In the genomic region with DNA sequence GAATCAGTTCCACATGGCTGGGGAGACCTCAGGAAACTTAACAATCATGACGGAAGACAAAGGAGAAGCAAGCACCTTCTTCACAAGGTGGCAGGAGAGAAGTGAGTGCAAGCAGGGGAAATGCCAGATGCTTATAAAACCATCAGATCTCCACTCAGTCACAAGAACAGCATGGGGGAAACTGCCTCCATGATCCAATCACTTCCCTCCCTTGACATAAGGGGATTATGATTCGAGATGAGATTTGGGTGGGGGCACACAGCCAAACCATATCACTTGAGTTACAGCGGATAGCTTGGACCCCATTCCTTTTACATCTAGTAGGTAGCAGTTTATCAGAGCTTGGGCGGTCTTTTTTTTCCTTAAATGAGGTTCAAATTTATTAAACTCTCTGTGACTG, we compare ENCODE assay signal across 15 cellular contexts. TPM values are rescaled to one million over a fixed set of nuclear protein-coding genes. Genes with fewer than 3 reads are reported as not detected.
A peak's percentile ranks its signal among the peaks of the same experiment; 100 is the strongest.
DNase-seq lines count a peak whose midpoint lies in the region.
"Had no signal": no experiment of that assay in that cellular context is flagged by ENCODE, and none has a peak within 500 bp of the region (broad histone marks: within the 10 kb centered on the region; RNA-seq: fewer than 3 reads in every experiment).

No MANE protein-coding gene starts in this region.

- H3K56ac ChIP-seq in mesendoderm (ENCODE audit: low read length), result no peak overlapping the region

- no peak overlapping the region for H3K4ac ChIP-seq in mesendoderm (ENCODE audit: low read depth, low read length)

- H3K36me3 Mint-ChIP-seq in activated T-cell treated with anti-CD3 and anti-CD28 coated beads, Interleukin-2, amount 50 U/mL, for 24 hours (ENCODE audit: low read depth), result no peaks in the 10 kb centered on the region
- H3K36me3 Mint-ChIP-seq: CD4-positive, alpha-beta memory T cell had no signal

- peaks cover 13% of the 10 kb centered on the region for H3K4me1 ChIP-seq in mesendoderm (ENCODE audit: control insufficient read depth, low read depth, low read length)

- H3K9ac ChIP-seq in mesendoderm (ENCODE audit: low read length), result no peak overlapping the region

- DNase-seq in DMS 273 (lab: John Stamatoyannopoulos, UW; ENCODE audit: unreplicated experiment), result peak; percentile 37
- DNase-seq in DMS 273 treated with DMSO at 0.1 percent for 48 hours (lab: John Stamatoyannopoulos, UW), result no peak
- DNase-seq in NCI-H82 treated with DMSO at 0.1 percent for 48 hours (lab: John Stamatoyannopoulos, UW; ENCODE audit: unreplicated experiment), result peak; percentile 84
- peak; percentile 86 for DNase-seq in mesendoderm
- no peak for DNase-seq in NCI-H2107 (lab: John Stamatoyannopoulos, UW)
- DNase-seq in NCI-H1092 (lab: John Stamatoyannopoulos, UW), result no peak
- no peak for DNase-seq in foreskin melanocyte
- DNase-seq in activated T-cell treated with anti-CD3 and anti-CD28 coated beads, Interleukin-2, amount 50 U/mL, for 24 hours, result no peak
- DNase-seq: CD4-positive, alpha-beta memory T cell; NCI-H1417 treated with DMSO at 0.1 percent for 48 hours; NCI-H1930; NCI-H345; NCI-H526 treated with DMSO at 0.1 percent for 48 hours had no signal

- H2AK5ac ChIP-seq in mesendoderm (ENCODE audit: low read length), result no peak overlapping the region

- no peak overlapping the region for H3K4me3 Mint-ChIP-seq in activated T-cell treated with anti-CD3 and anti-CD28 coated beads, Interleukin-2, amount 50 U/mL, for 24 hours
- H3K4me3 Mint-ChIP-seq: B cell; CD4-positive, alpha-beta memory T cell had no signal

- no peak overlapping the region for H3K4me2 ChIP-seq in mesendoderm (ENCODE audit: low read length)

- peaks cover 7% of the 10 kb centered on the region for H3K79me1 ChIP-seq in mesendoderm (ENCODE audit: low read length)

- no peak overlapping the region for H2BK120ac ChIP-seq in mesendoderm (ENCODE audit: low read depth, low read length)

- H3K27ac Mint-ChIP-seq in activated T-cell treated with anti-CD3 and anti-CD28 coated beads, Interleukin-2, amount 50 U/mL, for 24 hours, result no peak overlapping the region
- H3K27ac Mint-ChIP-seq: B cell; CD4-positive, alpha-beta memory T cell had no signal

- no peak overlapping the region for H2BK5ac ChIP-seq in mesendoderm (ENCODE audit: low read length)

- H3K79me2 ChIP-seq in mesendoderm (ENCODE audit: control insufficient read depth, insufficient read depth, low read length), result peaks cover 66% of the 10 kb centered on the region

- no peak overlapping the region for H3K18ac ChIP-seq in mesendoderm (ENCODE audit: low read length)

- H3K9me3 Mint-ChIP-seq in activated T-cell treated with anti-CD3 and anti-CD28 coated beads, Interleukin-2, amount 50 U/mL, for 24 hours, result no peaks in the 10 kb centered on the region
- H3K9me3 Mint-ChIP-seq: CD4-positive, alpha-beta memory T cell had no signal

- peaks cover 21% of the 10 kb centered on the region for H3K27me3 Mint-ChIP-seq in activated T-cell treated with anti-CD3 and anti-CD28 coated beads, Interleukin-2, amount 50 U/mL, for 24 hours

- H4K5ac ChIP-seq in mesendoderm (ENCODE audit: low read length), result no peak overlapping the region

- no peak overlapping the region for H3K27ac ChIP-seq in mesendoderm (ENCODE audit: low read depth, low read length)
- H3K27ac ChIP-seq: 22Rv1 had no signal

- no peak overlapping the region for H3K4me3 ChIP-seq in mesendoderm (ENCODE audit: low read length)

- no peak overlapping the region for H4K8ac ChIP-seq in mesendoderm (ENCODE audit: low read depth, low read length)

- H3K27me3 ChIP-seq in mesendoderm (ENCODE audit: insufficient read depth, low read length, poor library complexity), result no peaks in the 10 kb centered on the region

- no peak overlapping the region for H2BK15ac ChIP-seq in mesendoderm (replicated peaks; ENCODE audit: low read depth)

- no peaks in the 10 kb centered on the region for H3K36me3 ChIP-seq in mesendoderm (ENCODE audit: control insufficient read depth, insufficient read depth, low read length)

- no CpG with 5 or more reads among the region's 4 CpGs for WGBS in mesendoderm (ENCODE audit: extremely low coverage, insufficient coverage, low lambda C conversion rate)

- no peak overlapping the region for H3K23ac ChIP-seq in mesendoderm (ENCODE audit: low read length)

- H3K4me1 Mint-ChIP-seq in activated T-cell treated with anti-CD3 and anti-CD28 coated beads, Interleukin-2, amount 50 U/mL, for 24 hours (ENCODE audit: low read depth), result no peaks in the 10 kb centered on the region

RNA-seq across cellular contexts. Expression of gene AFDN, which starts 19.1 kb away (rescaled TPM):
- polyA plus RNA-seq in mesendoderm (2013, experiment 1 of 2), result 115 TPM
- 113 TPM for polyA plus RNA-seq in mesendoderm (2013, experiment 2 of 2)

Comparison
In these comparisons a context has a peak if more than half of its experiments do, and no peak if none do; other contexts are left out.
1. DNase-seq: peak in DMS 273 (single experiment), NCI-H82 treated with DMSO at 0.1 percent for 48 hours (single experiment) and mesendoderm (single experiment); none in DMS 273 treated with DMSO at 0.1 percent for 48 hours (single experiment), NCI-H2107 (single experiment), NCI-H1092 (single experiment), foreskin melanocyte (single experiment) and activated T-cell treated with anti-CD3 and anti-CD28 coated beads, Interleukin-2, amount 50 U/mL, for 24 hours (single experiment).